Comparison of ENCODE assay signal across 1 cellular context in the genomic region with DNA sequence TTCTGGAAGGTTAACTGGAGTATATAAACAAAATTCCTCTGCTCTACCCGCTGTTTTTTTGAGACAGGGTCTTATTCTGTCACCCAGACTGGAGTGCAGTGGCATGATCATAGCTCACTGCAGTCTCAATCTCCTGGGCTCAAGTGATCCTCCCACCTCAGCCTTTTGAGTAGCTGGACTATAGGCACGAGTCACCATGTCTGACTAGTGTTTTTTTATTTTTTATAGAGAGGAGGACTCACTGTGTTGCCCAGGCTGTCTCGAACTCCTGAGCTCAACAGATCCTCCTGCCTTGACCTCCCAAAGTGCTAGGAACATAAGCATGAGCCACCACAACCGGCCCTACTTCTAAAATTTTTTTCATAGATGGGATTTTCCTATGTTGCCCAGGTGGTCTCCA.
TF ChIP-seq lines count a peak whose summit lies in the region.

No MANE protein-coding gene starts in this region.

TF ChIP-seq in WTC11, 78 proteins besides CTCF, POLR2A, EP300 and RAD21 (continued from another document):
- TF ChIP-seq, protein P1, sequence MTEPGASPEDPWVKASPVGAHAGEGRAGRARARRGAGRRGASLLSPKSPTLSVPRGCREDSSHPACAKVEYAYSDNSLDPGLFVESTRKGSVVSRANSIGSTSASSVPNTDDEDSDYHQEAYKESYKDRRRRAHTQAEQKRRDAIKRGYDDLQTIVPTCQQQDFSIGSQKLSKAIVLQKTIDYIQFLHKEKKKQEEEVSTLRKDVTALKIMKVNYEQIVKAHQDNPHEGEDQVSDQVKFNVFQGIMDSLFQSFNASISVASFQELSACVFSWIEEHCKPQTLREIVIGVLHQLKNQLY (CRISPR knock-in tag; IDR thresholded peaks at IDR 0.05) = no peak
- TF ChIP-seq RELA (CRISPR knock-in tag; IDR thresholded peaks at IDR 0.05; ENCODE audit: borderline replicate concordance) (no peak), ATF1 (CRISPR knock-in tag; IDR thresholded peaks at IDR 0.05) (no peak), ATF3 (CRISPR knock-in tag; conservative IDR thresholded peaks at IDR 0.05) (no peak), IRF2 (CRISPR knock-in tag; IDR thresholded peaks at IDR 0.05; ENCODE audit: borderline replicate concordance, low read depth) (no peak)
- TF ChIP-seq, protein P2, sequence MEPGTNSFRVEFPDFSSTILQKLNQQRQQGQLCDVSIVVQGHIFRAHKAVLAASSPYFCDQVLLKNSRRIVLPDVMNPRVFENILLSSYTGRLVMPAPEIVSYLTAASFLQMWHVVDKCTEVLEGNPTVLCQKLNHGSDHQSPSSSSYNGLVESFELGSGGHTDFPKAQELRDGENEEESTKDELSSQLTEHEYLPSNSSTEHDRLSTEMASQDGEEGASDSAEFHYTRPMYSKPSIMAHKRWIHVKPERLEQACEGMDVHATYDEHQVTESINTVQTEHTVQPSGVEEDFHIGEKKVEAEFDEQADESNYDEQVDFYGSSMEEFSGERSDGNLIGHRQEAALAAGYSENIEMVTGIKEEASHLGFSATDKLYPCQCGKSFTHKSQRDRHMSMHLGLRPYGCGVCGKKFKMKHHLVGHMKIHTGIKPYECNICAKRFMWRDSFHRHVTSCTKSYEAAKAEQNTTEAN (CRISPR knock-in tag; IDR thresholded peaks at IDR 0.05) = no peak
